ENCODE assay signal across 19 cellular contexts in the genomic region with DNA sequence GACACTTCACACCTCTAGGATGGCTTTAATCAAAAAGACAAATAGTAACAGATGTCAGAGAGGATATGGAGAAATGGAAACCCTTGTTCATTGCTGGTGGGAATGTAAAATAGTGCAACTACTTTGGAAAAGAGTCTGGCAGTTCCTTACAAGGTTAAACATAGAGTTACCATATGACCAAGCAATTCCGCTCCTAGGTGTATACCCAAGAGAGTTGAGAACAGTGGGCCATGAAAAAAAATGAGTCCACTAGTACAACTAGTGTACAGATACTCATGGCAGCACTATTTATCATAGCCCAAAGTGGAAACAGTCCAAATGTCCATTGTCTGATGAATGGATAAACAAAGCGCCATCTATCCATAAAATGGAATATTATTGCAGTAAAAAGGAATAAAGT. TPM values are rescaled to one million over a fixed set of nuclear protein-coding genes. Genes with fewer than 3 reads are reported as not detected.
DNase-seq lines count a peak whose midpoint lies in the region; ATAC-seq and TF ChIP-seq lines count a peak whose summit lies in the region.
"Had no signal": no experiment of that assay in that cellular context is flagged by ENCODE, and none has a peak within 500 bp of the region (broad histone marks: within the 10 kb centered on the region; RNA-seq: fewer than 3 reads in every experiment).

No MANE protein-coding gene starts in this region.

- no peaks in the 10 kb centered on the region for H3K27me3 ChIP-seq in CD4-positive, alpha-beta T cell (ENCODE audit: control insufficient read depth, insufficient read depth, low read length)
- H3K27me3 ChIP-seq: BLaER1 had no signal

- no peak for ATAC-seq in CD4-positive, alpha-beta T cell (ENCODE audit: poor library complexity)

- no peak overlapping the region for H3K27ac ChIP-seq in CD4-positive, alpha-beta T cell (ENCODE audit: low read depth, low read length)
- H3K27ac ChIP-seq: 22Rv1, BLaER1, C4-2B, GM23248 had no signal

- peaks cover 32% of the 10 kb centered on the region for H3K36me3 Mint-ChIP-seq in Calu3 (ENCODE audit: insufficient read depth, unreplicated experiment)
- peaks cover 47% of the 10 kb centered on the region for H3K36me3 Mint-ChIP-seq in endothelial cell (ENCODE audit: low read depth, unreplicated experiment)
- H3K36me3 Mint-ChIP-seq in CD4-positive, alpha-beta T cell (ENCODE audit: low read depth) = peaks cover 86% of the 10 kb centered on the region

- no peaks in the 10 kb centered on the region for H3K9me3 ChIP-seq in CD4-positive, alpha-beta T cell (ENCODE audit: control insufficient read depth, low read length)

- intact Hi-C loops in Calu3 (cut with micrococcal nuclease; ENCODE audit: unreplicated experiment) = no loop called here
- intact Hi-C loops in CD4-positive, alpha-beta T cell (cut with DNase I, micrococcal nuclease) = no loop called here

- H3K9me3 Mint-ChIP-seq in Calu3 (ENCODE audit: low read depth, unreplicated experiment) = peaks cover 11% of the 10 kb centered on the region
- peaks cover 5% of the 10 kb centered on the region for H3K9me3 Mint-ChIP-seq in endothelial cell (ENCODE audit: unreplicated experiment)
- no peaks in the 10 kb centered on the region for H3K9me3 Mint-ChIP-seq in CD4-positive, alpha-beta T cell

- H3K4me3 Mint-ChIP-seq in Calu3 (ENCODE audit: low read depth, unreplicated experiment) (no peak overlapping the region), endothelial cell (ENCODE audit: unreplicated experiment) (peak overlapping the region; percentile 21)
- H3K4me3 Mint-ChIP-seq in CD4-positive, alpha-beta T cell = no peak overlapping the region
- H3K4me3 Mint-ChIP-seq: B cell; CD4-positive, CD25-positive, alpha-beta regulatory T cell had no signal

- CTCF ChIA-PET in Calu3 (lab: Charles Lee) = no interaction called here
- CTCF ChIA-PET in CD4-positive, alpha-beta T cell (lab: Charles Lee) = no interaction called here

- no TSS peak for BruUV-seq in Calu3 (replicated peaks; lab: Mats Ljungman, UMichigan)

- TF ChIP-seq CTCF in Calu3 (IDR thresholded peaks at IDR 0.05; ENCODE audit: unreplicated experiment) (no peak), endothelial cell (IDR thresholded peaks at IDR 0.05; ENCODE audit: unreplicated experiment) (no peak)
- no peak for TF ChIP-seq CTCF in CD4-positive, alpha-beta T cell (IDR thresholded peaks at IDR 0.05)

- POLR2A ChIA-PET in CD4-positive, alpha-beta T cell (lab: Charles Lee) = no interaction called here

- H3K27me3 Mint-ChIP-seq in Calu3 (ENCODE audit: unreplicated experiment) (no peaks in the 10 kb centered on the region), endothelial cell (ENCODE audit: unreplicated experiment) (peaks cover 3% of the 10 kb centered on the region)
- no peaks in the 10 kb centered on the region for H3K27me3 Mint-ChIP-seq in CD4-positive, alpha-beta T cell
- H3K27me3 Mint-ChIP-seq: B cell; CD4-positive, CD25-positive, alpha-beta regulatory T cell; CD8-positive, alpha-beta memory T cell had no signal

- DNase-seq in NCI-H524 treated with DMSO at 0.1 percent for 48 hours (lab: John Stamatoyannopoulos, UW) (peak; percentile 66), NCI-H524 (lab: John Stamatoyannopoulos, UW) (no peak), Calu3 (no peak), endothelial cell (ENCODE audit: low spot score) (no peak)
- no peak for DNase-seq in NK-92 treated with Interleukin-12 subunit alpha and Interleukin-12 subunit beta, amount 100 ng/mL, for 24 hours (lab: John Stamatoyannopoulos, UW)
- no peak for DNase-seq in CD4-positive, alpha-beta T cell
- DNase-seq: CD4-positive, CD25-positive, alpha-beta regulatory T cell; CD8-positive, alpha-beta memory T cell; COR-L47; DMS153; DND-41; GM23248; H7; HCEC 1CT had no signal

- H3K27ac Mint-ChIP-seq in Calu3 (ENCODE audit: unreplicated experiment) (peak overlapping the region; percentile 33), endothelial cell (ENCODE audit: unreplicated experiment) (no peak overlapping the region)
- H3K27ac Mint-ChIP-seq in CD4-positive, alpha-beta T cell = no peak overlapping the region
- H3K27ac Mint-ChIP-seq: B cell; CD4-positive, CD25-positive, alpha-beta regulatory T cell had no signal

- H3K4me1 Mint-ChIP-seq in Calu3 (ENCODE audit: low read depth, unreplicated experiment) (no peaks in the 10 kb centered on the region), endothelial cell (ENCODE audit: unreplicated experiment) (no peaks in the 10 kb centered on the region)
- no peaks in the 10 kb centered on the region for H3K4me1 Mint-ChIP-seq in CD4-positive, alpha-beta T cell (ENCODE audit: low read depth)
- H3K4me1 Mint-ChIP-seq: B cell; CD4-positive, CD25-positive, alpha-beta regulatory T cell; CD8-positive, alpha-beta memory T cell had no signal

RNA-seq across cellular contexts. Expression of a gene that starts 39.1 kb away (rescaled TPM):
- total RNA-seq in Calu3 (2022) (not detected in 2 replicates), endothelial cell (ENCODE audit: unreplicated experiment) (not detected)
- not detected for total RNA-seq in CD4-positive, alpha-beta T cell
- total RNA-seq: B cell; CD4-positive, CD25-positive, alpha-beta regulatory T cell; CD8-positive, alpha-beta memory T cell; GM23248; H1; H7 had no signal
